Comparison of ENCODE assay signal across 29 cellular contexts in the genomic region with DNA sequence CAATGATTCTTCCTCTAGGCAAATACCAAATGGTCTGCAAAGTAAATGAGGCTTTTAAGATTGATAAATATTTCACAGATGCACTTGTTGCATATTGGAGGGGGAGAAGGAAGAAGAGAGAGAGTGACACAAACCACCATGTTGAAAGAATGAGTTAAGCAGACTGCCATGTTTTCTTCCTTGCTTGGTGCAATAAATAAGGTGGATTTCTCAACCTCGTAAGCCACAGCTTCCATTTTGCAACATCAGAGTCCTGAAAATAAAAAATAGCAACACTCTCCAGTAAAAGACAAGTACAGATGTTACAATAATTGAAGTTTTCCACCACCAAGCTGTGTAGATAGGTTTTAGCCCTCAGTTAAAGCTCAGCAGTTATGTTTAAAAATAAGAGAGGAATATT.
DNase-seq lines count a peak whose midpoint lies in the region; ATAC-seq, FAIRE-seq and TF ChIP-seq lines count a peak whose summit lies in the region.
"Had no signal": no experiment of that assay in that cellular context is flagged by ENCODE, and none has a peak within 500 bp of the region (broad histone marks: within the 10 kb centered on the region; RNA-seq: fewer than 3 reads in every experiment).

No MANE protein-coding gene starts in this region.

- H3K79me2 ChIP-seq in GM23338 (replicated peaks; ENCODE audit: insufficient read depth) (no peaks in the 10 kb centered on the region), Karpas-422 (ENCODE audit: low read length) (no peaks in the 10 kb centered on the region)

- H3K9ac ChIP-seq in Karpas-422 (ENCODE audit: low read length), result no peak overlapping the region
- H3K9ac ChIP-seq: BLaER1 had no signal

- CTCF ChIA-PET in A549 (lab: Yijun Ruan, JAX), result no interaction called here

- H4K20me1 ChIP-seq in GM23338 (replicated peaks; ENCODE audit: insufficient read depth), result no peaks in the 10 kb centered on the region
- H4K20me1 ChIP-seq in Karpas-422 (ENCODE audit: insufficient read depth, low read depth, low read length), result no peaks in the 10 kb centered on the region
- H4K20me1 ChIP-seq: BLaER1 had no signal

- H3F3A ChIP-seq in GM23338 (replicated peaks; ENCODE audit: low read depth), result no peaks in the 10 kb centered on the region

- H3K4me1 Mint-ChIP-seq in GM23338, result no peaks in the 10 kb centered on the region
- H3K4me1 Mint-ChIP-seq: activated naive CD8-positive, alpha-beta T cell treated with anti-CD3 and anti-CD28 coated beads for 36 hours had no signal

- H3K9me3 Mint-ChIP-seq in GM23338, result no peaks in the 10 kb centered on the region
- peaks cover 0 to 9% of the 10 kb centered on the region in 2 donors for H3K9me3 Mint-ChIP-seq in activated naive CD4-positive, alpha-beta T cell treated with anti-CD3 and anti-CD28 coated beads, Interleukin-2, amount 50 U/mL, for 72 hours
- H3K9me3 Mint-ChIP-seq: activated naive CD8-positive, alpha-beta T cell treated with anti-CD3 and anti-CD28 coated beads for 36 hours had no signal

- TF ChIP-seq CTCF in A549 (IDR thresholded peaks at IDR 0.05) (no peak), GM23338 (conservative IDR thresholded peaks at IDR 0.05; ENCODE audit: low read depth in 2 of 2) (no peak), fibroblast of mammary gland (conservative IDR thresholded peaks at IDR 0.05; ENCODE audit: control insufficient read depth, insufficient read depth, low read depth, low read length) (no peak), GM13977 (IDR thresholded peaks at IDR 0.05; ENCODE audit: extremely low read depth, insufficient read depth, missing control alignments) (no peak)

- TF ChIP-seq EP300 in A549 (IDR thresholded peaks at IDR 0.05), result no peak

- in situ Hi-C loops in GM13977 (cut with MboI; ENCODE audit: low pct_unique_long_range_greater_than_20kb, low sequenced_read_pairs, unreplicated experiment), result no loop called here

- no peak overlapping the region for H3K4me3 Mint-ChIP-seq in GM23338
- H3K4me3 Mint-ChIP-seq: activated CD8-positive, alpha-beta T cell treated with anti-CD3 and anti-CD28 coated beads, Interleukin-2, amount 10 ng/mL, durations not matched to agents 7 days and 5 days; activated naive CD8-positive, alpha-beta T cell treated with anti-CD3 and anti-CD28 coated beads for 36 hours; T-helper 1 cell treated with Interleukin-12 subunit alpha and Interleukin-12 subunit beta and Interleukin-4 antibody, amounts not matched to agents 30 μg/mL and 1 μg/mL, for 36 hours had no signal

- H3K9me2 ChIP-seq in GM23338 (ENCODE audit: insufficient read depth) (no peaks in the 10 kb centered on the region), Karpas-422 (replicated peaks; ENCODE audit: insufficient read depth, low read length) (no peaks in the 10 kb centered on the region)

- ATAC-seq in A549, result no peak
- ATAC-seq in GM23338, result no peak
- no peak for ATAC-seq in activated naive CD4-positive, alpha-beta T cell treated with anti-CD3 and anti-CD28 coated beads, Interleukin-2, amount 50 U/mL, for 72 hours
- no peak for ATAC-seq in GM21381 (IDR thresholded peaks at IDR 0.05; ENCODE audit: unreplicated experiment)
- ATAC-seq: activated CD8-positive, alpha-beta T cell treated with anti-CD3 and anti-CD28 coated beads, Interleukin-2, amount 10 ng/mL, durations not matched to agents 7 days and 5 days; HepG2 had no signal

- no peak for TF ChIP-seq POLR2A in A549 (IDR thresholded peaks at IDR 0.05; ENCODE audit: low read length)

- WGBS in A549 (ENCODE audit: missing lambda C conversion rate), result 68% methylated on average over 1 of the region's 1 CpG

- H2AFZ ChIP-seq in GM23338, result peak overlapping the region; percentile 5; the same call in 1 of the 2 replicates
- H2AFZ ChIP-seq in Karpas-422 (ENCODE audit: low read length), result no peak overlapping the region

- H3K27me3 ChIP-seq in GM23338 (ENCODE audit: insufficient read depth) (no peaks in the 10 kb centered on the region), Karpas-422 (ENCODE audit: low read length) (no peaks in the 10 kb centered on the region)
- H3K27me3 ChIP-seq: BLaER1, transverse colon had no signal

- H3K9me3 ChIP-seq in A549 (no peaks in the 10 kb centered on the region), Karpas-422 (ENCODE audit: low read length) (no peaks in the 10 kb centered on the region)
- H3K9me3 ChIP-seq: BLaER1, transverse colon had no signal

- FAIRE-seq in A549 (lab: Jason Lieb, UNC), result no peak
- FAIRE-seq: astrocyte, frontal cortex, G401.6, HepG2 had no signal

- no peaks in the 10 kb centered on the region for H3K36me3 ChIP-seq in GM23338 (ENCODE audit: insufficient read depth)
- no peaks in the 10 kb centered on the region for H3K36me3 ChIP-seq in Karpas-422 (ENCODE audit: insufficient read depth, low read length)
- H3K36me3 ChIP-seq: BLaER1, transverse colon had no signal

- DNase-seq in A549 (ENCODE audit: low read depth in 1 of 2, low spot score in 1 of 2) (peak in 1 of 2 experiments; percentile 4), GM23338 (ENCODE audit: low spot score) (no peak), NOMO-1 treated with dmso at 0.1 percent for 144 hours (lab: John Stamatoyannopoulos, UW; ENCODE audit: unreplicated experiment) (peak; percentile 44), fibroblast of mammary gland (ENCODE audit: low read depth) (peak; percentile 49), GM13977 (ENCODE audit: low spot score) (no peak), Karpas-422 (no peak)
- no peak for DNase-seq in activated naive CD4-positive, alpha-beta T cell treated with anti-CD3 and anti-CD28 coated beads, Interleukin-2, amount 50 U/mL, for 72 hours (ENCODE audit: low spot score in 2 of 2)
- DNase-seq: activated CD8-positive, alpha-beta T cell treated with anti-CD3 and anti-CD28 coated beads, Interleukin-2, amount 10 ng/mL, durations not matched to agents 7 days and 5 days; activated naive CD8-positive, alpha-beta T cell treated with anti-CD3 and anti-CD28 coated beads for 36 hours; effector memory CD4-positive, alpha-beta T cell; erythroblast; hippocampal formation; NCI-H1417; NCI-H2081; NCI-H2227 treated with DMSO at 0.1 percent for 48 hours; NCI-H526 treated with DMSO at 0.1 percent for 48 hours; nucleus accumbens; RPMI8226; stimulated activated CD4-positive, alpha-beta T cell treated with anti-CD3 and anti-CD28 coated beads, Interleukin-1b, Interleukin-23, amount 100 ng/mL, for 48 hours; transverse colon had no signal

- peak overlapping the region; percentile 12; the same call in 1 of the 3 replicates for H3K4me2 ChIP-seq in A549
- no peak overlapping the region for H3K4me2 ChIP-seq in GM23338
- no peak overlapping the region for H3K4me2 ChIP-seq in Karpas-422 (ENCODE audit: low read depth, low read length, poor library complexity, severe bottlenecking)
- H3K4me2 ChIP-seq: BLaER1, smooth muscle cell had no signal

- H3K27ac ChIP-seq in A549 (no peak overlapping the region), GM23338 (ENCODE audit: low read depth) (no peak overlapping the region), Karpas-422 (ENCODE audit: low read length) (no peak overlapping the region)
- H3K27ac ChIP-seq: BLaER1, coronary artery, transverse colon had no signal

- no peak overlapping the region for H3K27ac Mint-ChIP-seq in GM23338
- H3K27ac Mint-ChIP-seq in activated naive CD4-positive, alpha-beta T cell treated with anti-CD3 and anti-CD28 coated beads, Interleukin-2, amount 50 U/mL, for 72 hours, result no peak overlapping the region
- H3K27ac Mint-ChIP-seq: activated CD8-positive, alpha-beta T cell treated with anti-CD3 and anti-CD28 coated beads, Interleukin-2, amount 10 ng/mL, durations not matched to agents 7 days and 5 days; activated naive CD8-positive, alpha-beta T cell treated with anti-CD3 and anti-CD28 coated beads for 36 hours; T-helper 1 cell treated with Interleukin-12 subunit alpha and Interleukin-12 subunit beta and Interleukin-4 antibody, amounts not matched to agents 30 μg/mL and 1 μg/mL, for 36 hours had no signal

- H3K4me3 ChIP-seq in A549 (no peak overlapping the region), GM23338 (no peak overlapping the region), fibroblast of mammary gland (ENCODE audit: control insufficient read depth, low read depth, low read length) (no peak overlapping the region), Karpas-422 (ENCODE audit: low read length) (no peak overlapping the region)
- H3K4me3 ChIP-seq: BLaER1, coronary artery, smooth muscle cell, transverse colon had no signal

- H3K27me3 Mint-ChIP-seq in GM23338 (ENCODE audit: insufficient read depth, low read depth, poor library complexity), result no peaks in the 10 kb centered on the region

- POLR2A ChIA-PET in A549 (lab: Yijun Ruan, JAX), result no interaction called here

- no peaks in the 10 kb centered on the region for H3K36me3 Mint-ChIP-seq in GM23338 (ENCODE audit: low read depth)
- peaks cover 0 to 4% of the 10 kb centered on the region in 2 donors for H3K36me3 Mint-ChIP-seq in activated naive CD4-positive, alpha-beta T cell treated with anti-CD3 and anti-CD28 coated beads, Interleukin-2, amount 50 U/mL, for 72 hours
- H3K36me3 Mint-ChIP-seq: activated naive CD8-positive, alpha-beta T cell treated with anti-CD3 and anti-CD28 coated beads for 36 hours had no signal

- H3K4me1 ChIP-seq in A549, result peaks cover 7% of the 10 kb centered on the region; the same call in 1 of the 3 replicates
- no peaks in the 10 kb centered on the region for H3K4me1 ChIP-seq in GM23338 (ENCODE audit: insufficient read depth)
- H3K4me1 ChIP-seq in Karpas-422 (ENCODE audit: low read length), result no peaks in the 10 kb centered on the region
- H3K4me1 ChIP-seq: BLaER1 had no signal

- no peak for TF ChIP-seq RAD21 in A549 (conservative IDR thresholded peaks at IDR 0.05 in 1 of 2, IDR thresholded peaks at IDR 0.05 in 1 of 2)

TF ChIP-seq in A549, 52 proteins besides CTCF, POLR2A, EP300 and RAD21:
- no peak for TF ChIP-seq TP53 (CRISPR knock-in tag; IDR thresholded peaks at IDR 0.05)
- no peak for TF ChIP-seq FOSB (CRISPR knock-in tag; IDR thresholded peaks at IDR 0.05)
- no peak for TF ChIP-seq PHF8 (IDR thresholded peaks at IDR 0.05; ENCODE audit: borderline replicate concordance, low read depth)

TF ChIP-seq in GM23338, 12 proteins besides CTCF, POLR2A, EP300 and RAD21 (continues in another document):
- no peak for TF ChIP-seq JUNB (IDR thresholded peaks at IDR 0.05; ENCODE audit: unreplicated experiment)
- no peak for TF ChIP-seq ZNF114 (CRISPR knock-in tag; IDR thresholded peaks at IDR 0.05)
- TF ChIP-seq NANOG (IDR thresholded peaks at IDR 0.05; ENCODE audit: borderline replicate concordance), result no peak

Comparison
In these comparisons a context has a peak if more than half of its experiments do, and no peak if none do; other contexts are left out.
1. DNase-seq: peak in NOMO-1 treated with dmso at 0.1 percent for 144 hours (single experiment) and fibroblast of mammary gland (single experiment); none in GM23338 (single experiment), activated naive CD4-positive, alpha-beta T cell treated with anti-CD3 and anti-CD28 coated beads, Interleukin-2, amount 50 U/mL, for 72 hours (0 of 2), GM13977 (single experiment) and Karpas-422 (single experiment).